Comparison of ENCODE assay signal across 12 cellular contexts in genomic region chr16:46650224-46650623, GRCh38. TPM values are rescaled to one million over a fixed set of nuclear protein-coding genes. Genes with fewer than 3 reads are reported as not detected.
DNase-seq lines count a peak whose midpoint lies in the region; ATAC-seq and TF ChIP-seq lines count a peak whose summit lies in the region.
"Had no signal": no experiment of that assay in that cellular context is flagged by ENCODE, and none has a peak within 500 bp of the region (broad histone marks: within the 10 kb centered on the region; RNA-seq: fewer than 3 reads in every experiment).

No MANE protein-coding gene starts in this region.

- H3K36me3 ChIP-seq in breast epithelium (no peaks in the 10 kb centered on the region), stomach (no peaks in the 10 kb centered on the region)
- H3K36me3 ChIP-seq: thoracic aorta had no signal

- H3K4me1 Mint-ChIP-seq in CD14-positive monocyte: no peaks in the 10 kb centered on the region

- intact Hi-C loops in breast epithelium (cut with DNase I; ENCODE audit: low total_unique reads) (no loop called here), left ventricle myocardium superior (cut with micrococcal nuclease) (no loop called here), stomach (cut with DNase I; ENCODE audit: low total_unique reads) (no loop called here), CD14-positive monocyte (cut with micrococcal nuclease) (no loop called here)

- TF ChIP-seq EP300 in stomach (IDR thresholded peaks at IDR 0.05): no peak

- H3K27me3 Mint-ChIP-seq in CD14-positive monocyte (ENCODE audit: low read depth in 3 of 3): peaks cover 0 to 2% (median 0%) of the 10 kb centered on the region in 3 donors

- no peak overlapping the region for H3K4me3 Mint-ChIP-seq in CD14-positive monocyte
- H3K4me3 Mint-ChIP-seq: T-helper 2 cell treated with Interferon-gamma antibody and Interleukin-4, amounts not matched to agents 5 μg/mL and 100 μg/mL, for 36 hours had no signal

- H3K9me3 Mint-ChIP-seq in CD14-positive monocyte: peaks cover 2 to 11% (median 6%) of the 10 kb centered on the region in 7 donors

- WGBS in stomach, 5 donors: 75 to 81% (median 79%) methylated on average over 5 of the region's 5 CpGs

- peaks cover 21 to 30% of the 10 kb centered on the region in 2 donors for H3K36me3 Mint-ChIP-seq in CD14-positive monocyte

- no peaks in the 10 kb centered on the region for H3K9me3 ChIP-seq in breast epithelium
- H3K9me3 ChIP-seq in stomach: no peaks in the 10 kb centered on the region
- H3K9me3 ChIP-seq: thoracic aorta had no signal

- H3K27ac Mint-ChIP-seq in CD14-positive monocyte: peak overlapping the region in 1 of 7 donors; percentile 34
- H3K27ac Mint-ChIP-seq: T-helper 2 cell treated with Interferon-gamma antibody and Interleukin-4, amounts not matched to agents 5 μg/mL and 100 μg/mL, for 36 hours had no signal

- no peaks in the 10 kb centered on the region for H3K4me1 ChIP-seq in breast epithelium
- H3K4me1 ChIP-seq in stomach: no peaks in the 10 kb centered on the region

- H3K4me3 ChIP-seq in breast epithelium (peak overlapping the region; percentile 9 to 64 (median 45)), stomach (peak overlapping the region in 2 of 4 donors; percentile 9 to 26)

- DNase-seq in HS-5 (ENCODE audit: low read depth): peak; percentile 45
- no peak for DNase-seq in breast epithelium (ENCODE audit: low spot score in 2 of 2)
- no peak for DNase-seq in left ventricle myocardium superior
- DNase-seq in stomach: no peak
- no peak for DNase-seq in CD14-positive monocyte (ENCODE audit: low spot score)
- no peak for DNase-seq in hepatic stellate cell (ENCODE audit: low spot score)
- DNase-seq: activated CD4-positive, alpha-beta T cell treated with anti-CD3 and anti-CD28 coated beads, Interleukin-2, amount 50 U/mL, for 4 hours; PC-3; small intestine had no signal

- H3K27ac ChIP-seq in breast epithelium: peak overlapping the region; percentile 81 to 92
- H3K27ac ChIP-seq in stomach: peak overlapping the region in 4 of 5 donors; percentile 63 to 79 (median 74)
- H3K27ac ChIP-seq: thoracic aorta had no signal

- TF ChIP-seq POLR2A in breast epithelium (IDR thresholded peaks at IDR 0.05) (no peak), stomach (IDR thresholded peaks at IDR 0.05) (no peak)

- ATAC-seq in left ventricle myocardium superior: peak; percentile 84
- ATAC-seq in HG02642 (IDR thresholded peaks at IDR 0.05; ENCODE audit: poor library complexity, unreplicated experiment): no peak
- ATAC-seq: PC-3 had no signal

- TF ChIP-seq CTCF in breast epithelium (IDR thresholded peaks at IDR 0.05): no peak
- no peak for TF ChIP-seq CTCF in stomach (IDR thresholded peaks at IDR 0.05)
- no peak for TF ChIP-seq CTCF in CD14-positive monocyte (IDR thresholded peaks at IDR 0.05)

- H3K27me3 ChIP-seq in breast epithelium (no peaks in the 10 kb centered on the region), stomach (no peaks in the 10 kb centered on the region)

RNA-seq across cellular contexts. Expression of gene SHCBP1, which starts 29.0 kb away (rescaled TPM):
- total RNA-seq in breast epithelium (under 1 TPM; 0.33 to 0.96 (median 0.44) TPM), left ventricle myocardium superior (1.1 TPM), stomach (10 to 100 TPM in 1 of 5 donors, 1 to 10 TPM in 1, not detected in 3; 9.4 to 28.1 TPM)
- polyA plus RNA-seq in stomach (1 to 10 TPM; 1.4 to 3.2 (median 1.7) TPM), CD14-positive monocyte (under 1 TPM; 0.45 to 0.93 TPM)

RNA-seq across cellular contexts. Expression of gene VPS35, which starts 38.8 kb away (rescaled TPM):
- total RNA-seq in breast epithelium (100 to 1,000 TPM in 1 of 3 donors, 10 to 100 TPM in 2; 56.0 to 117 (median 66.9) TPM), left ventricle myocardium superior (89.2 TPM), stomach (100 to 1,000 TPM in 3 of 5 donors, 10 to 100 TPM in 2; 21.4 to 159 (median 108) TPM)
- polyA plus RNA-seq in stomach (10 to 100 TPM; 17.9 to 39.1 (median 18.7) TPM), CD14-positive monocyte (100 to 1,000 TPM; 113 to 130 TPM)

RNA-seq across cellular contexts. Expression of gene ORC6, which starts 39.2 kb away (rescaled TPM):
- total RNA-seq in breast epithelium: 1 to 10 TPM in 1 of 3 donors, under 1 TPM in 2; 0.66 to 1.3 (median 0.80) TPM
- 1.3 TPM for total RNA-seq in left ventricle myocardium superior
- 1 to 10 TPM in 3 of 5 donors, under 1 TPM in 1, not detected in 1; 0.58 to 8.3 (median 5.5) TPM for total RNA-seq in stomach
- polyA plus RNA-seq in stomach: 1 to 10 TPM; 3.4 to 4.4 (median 3.8) TPM
- polyA plus RNA-seq in CD14-positive monocyte: under 1 TPM; 0.21 to 0.31 TPM
